22 cellular contexts compared by ENCODE assay signal in genomic region chr6:86148586-86148985, GRCh38.
"Had no signal": no experiment of that assay in that cellular context is flagged by ENCODE, and none has a peak within 500 bp of the region (broad histone marks: within the 10 kb centered on the region; RNA-seq: fewer than 3 reads in every experiment).

No MANE protein-coding gene starts in this region.

- DNase-seq: activated CD4-positive, alpha-beta memory T cell treated with anti-CD3 and anti-CD28 coated beads for 36 hours; activated CD4-positive, alpha-beta T cell treated with anti-CD3 and anti-CD28 coated beads for 36 hours; activated CD4-positive, alpha-beta T cell treated with anti-CD3 and anti-CD28 coated beads, Interleukin-2, amount 10 ng/mL, durations not matched to agents 24 days and 14 days; activated CD4-positive, CD25-positive, alpha-beta regulatory T cell; activated CD4-positive, CD25-positive, alpha-beta regulatory T cell treated with anti-CD3 and anti-CD28 coated beads, Interleukin-2, amount 50 U/mL, for 72 hours; activated CD8-positive, alpha-beta memory T cell treated with anti-CD3 and anti-CD28 coated beads, Interleukin-2, amount 50 U/mL, for 48 hours; activated gamma-delta T cell; activated naive CD4-positive, alpha-beta T cell treated with anti-CD3 and anti-CD28 coated beads, Interleukin-2, amount 50 U/mL, for 16 hours; activated naive CD4-positive, alpha-beta T cell treated with Interleukin-2 at 50 U/mL for 16 hours; activated T-cell treated with anti-CD3 and anti-CD28 coated beads for 4 hours; activated T-cell treated with anti-CD3 and anti-CD28 coated beads, Interleukin-2, amount 50 U/mL, for 24 hours; activated T-cell treated with anti-CD3 and anti-CD28 coated beads, Interleukin-2, amount 50 U/mL, for 72 hours; amniotic stem cell; anterior cingulate cortex; central memory CD4-positive, alpha-beta T cell; cerebellar nuclear complex; colonic mucosa; effector CD8-positive, alpha-beta T cell; esophagus squamous epithelium; head of caudate nucleus; T-helper 2 cell had no signal

- H3K4me3 ChIP-seq: colonic mucosa, esophagus squamous epithelium had no signal

- ATAC-seq: activated CD4-positive, alpha-beta T cell treated with anti-CD3 and anti-CD28 coated beads for 36 hours; activated T-cell treated with anti-CD3 and anti-CD28 coated beads, Interleukin-2, amount 50 U/mL, for 72 hours had no signal

- H3K4me1 ChIP-seq: colonic mucosa, esophagus squamous epithelium had no signal

- H3K27ac ChIP-seq: colonic mucosa, epithelial cell of prostate, esophagus squamous epithelium had no signal

- H3K27me3 ChIP-seq: colonic mucosa, esophagus squamous epithelium had no signal

- H3K36me3 ChIP-seq: colonic mucosa, esophagus squamous epithelium had no signal

- H3K9me3 ChIP-seq: colonic mucosa, esophagus squamous epithelium had no signal
